ENCODE assay signal across 9 cellular contexts in the genomic region with DNA sequence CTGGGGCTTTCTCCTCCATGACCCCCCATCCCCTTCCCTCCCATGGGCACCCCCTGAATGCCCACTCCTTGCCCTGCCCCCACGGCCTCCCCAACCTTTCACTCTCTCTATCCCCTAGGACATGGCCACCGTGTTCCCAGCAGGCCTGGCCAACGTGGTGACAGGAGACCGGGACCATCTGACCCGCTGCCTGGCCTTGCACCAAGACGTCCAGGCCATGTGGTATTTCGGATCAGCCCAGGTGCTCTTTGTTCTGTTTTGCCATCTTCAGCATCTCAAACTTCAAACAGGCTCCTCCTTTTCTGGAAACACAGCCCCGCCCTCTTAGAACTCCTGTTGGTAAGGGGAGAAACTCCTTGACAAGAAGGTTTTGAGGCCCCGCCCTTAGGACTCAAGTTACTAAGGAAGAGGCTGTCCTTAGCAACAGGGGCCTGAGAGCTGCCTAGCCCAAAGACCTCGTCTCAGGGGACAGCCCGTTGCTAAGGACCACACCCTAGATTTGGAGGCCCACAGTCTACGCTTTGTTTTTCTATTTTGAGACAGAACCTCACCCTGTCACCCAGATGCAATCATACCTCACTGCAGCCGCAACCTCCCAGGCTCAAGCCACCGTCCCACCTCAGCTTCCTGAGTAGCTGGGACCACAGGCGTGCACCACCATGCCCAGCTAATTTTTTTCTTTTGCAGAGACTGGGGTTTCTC. TPM values are rescaled to one million over a fixed set of nuclear protein-coding genes. Genes with fewer than 3 reads are reported as not detected.
DNase-seq lines count a peak whose midpoint lies in the region; ATAC-seq and TF ChIP-seq lines count a peak whose summit lies in the region.
"Had no signal": no experiment of that assay in that cellular context is flagged by ENCODE, and none has a peak within 500 bp of the region (broad histone marks: within the 10 kb centered on the region; RNA-seq: fewer than 3 reads in every experiment).

No MANE protein-coding gene starts in this region.

- H3K9me3 Mint-ChIP-seq in glutamatergic neuron (ENCODE audit: unreplicated experiment) = peaks cover 3% of the 10 kb centered on the region

- H3K4me3 Mint-ChIP-seq in glutamatergic neuron (ENCODE audit: unreplicated experiment) = peak overlapping the region; percentile 70

- TF ChIP-seq CTCF in GM10248 (IDR thresholded peaks at IDR 0.05; ENCODE audit: control extremely low read depth, extremely low read depth, low read depth, missing control alignments) (no peak), HFF-Myc (IDR thresholded peaks at IDR 0.05; ENCODE audit: low read depth, low read length, missing control alignments) (no peak), glutamatergic neuron (IDR thresholded peaks at IDR 0.05; ENCODE audit: partially characterized antibody, unreplicated experiment) (no peak)

- POLR2A ChIA-PET in GM10248 (lab: Yijun Ruan, JAX) = no interaction called here

- DNase-seq in GM10248 (ENCODE audit: extremely low spot score) (peak; percentile 85), HFF-Myc (ENCODE audit: extremely low read depth, low read depth) (peak; percentile 81), NK-92 (lab: John Stamatoyannopoulos, UW; ENCODE audit: unreplicated experiment) (peak; percentile 59), glutamatergic neuron (peak; percentile 80), HuH-7.5 (ENCODE audit: low spot score) (no peak)
- DNase-seq in activated T-cell treated with anti-CD3 and anti-CD28 coated beads, Interleukin-2, amount 50 U/mL, for 48 hours = peak; percentile 77 to 81
- peak; percentile 68 to 76 for DNase-seq in stimulated activated CD4-positive, alpha-beta T cell treated with anti-CD3 and anti-CD28 coated beads, Interleukin-15, amount 100 ng/mL, for 48 hours (ENCODE audit: low read depth in 2 of 2)

- no peaks in the 10 kb centered on the region for H3K36me3 Mint-ChIP-seq in glutamatergic neuron (ENCODE audit: unreplicated experiment)

- H3K27me3 Mint-ChIP-seq in glutamatergic neuron (ENCODE audit: unreplicated experiment) = peaks cover 6% of the 10 kb centered on the region

- CTCF ChIA-PET in GM10248 (lab: Yijun Ruan, JAX) = interaction anchor here (0.7 to 5.6 kb wide), 3 partner anchors 11 to 79 kb away, joined by 3 to 72 read pairs (median 3); a partner anchor contains a TSS

- ATAC-seq in HG03439 (IDR thresholded peaks at IDR 0.05; ENCODE audit: unreplicated experiment) = no peak

- no peak overlapping the region for H3K4me3 ChIP-seq in HFF-Myc (replicated peaks; ENCODE audit: low read depth, low read length)
- H3K4me3 ChIP-seq: SJSA1 had no signal

- peaks cover 9% of the 10 kb centered on the region for H3K4me1 Mint-ChIP-seq in glutamatergic neuron (ENCODE audit: low read depth, unreplicated experiment)

- H3K27ac Mint-ChIP-seq in glutamatergic neuron (ENCODE audit: unreplicated experiment) = peak overlapping the region; percentile 98

RNA-seq across cellular contexts. Expression of a gene that starts 5.1 kb away (rescaled TPM):
- total RNA-seq in glutamatergic neuron (ENCODE audit: unreplicated experiment) = 13.1 TPM

RNA-seq across cellular contexts. Expression of a gene that starts 15.9 kb away (rescaled TPM):
- total RNA-seq in glutamatergic neuron (ENCODE audit: unreplicated experiment) = 28.6 TPM

RNA-seq across cellular contexts. Expression of a gene that starts 17.3 kb away (rescaled TPM):
- total RNA-seq in glutamatergic neuron (ENCODE audit: unreplicated experiment) = 104 TPM

RNA-seq across cellular contexts. Expression of a gene that starts 18.5 kb away (rescaled TPM):
- total RNA-seq in glutamatergic neuron (ENCODE audit: unreplicated experiment) = 1,648 TPM

RNA-seq across cellular contexts. Expression of a gene that starts 27.3 kb away (rescaled TPM):
- total RNA-seq in glutamatergic neuron (ENCODE audit: unreplicated experiment) = 1,862 TPM
